In the genomic region with DNA sequence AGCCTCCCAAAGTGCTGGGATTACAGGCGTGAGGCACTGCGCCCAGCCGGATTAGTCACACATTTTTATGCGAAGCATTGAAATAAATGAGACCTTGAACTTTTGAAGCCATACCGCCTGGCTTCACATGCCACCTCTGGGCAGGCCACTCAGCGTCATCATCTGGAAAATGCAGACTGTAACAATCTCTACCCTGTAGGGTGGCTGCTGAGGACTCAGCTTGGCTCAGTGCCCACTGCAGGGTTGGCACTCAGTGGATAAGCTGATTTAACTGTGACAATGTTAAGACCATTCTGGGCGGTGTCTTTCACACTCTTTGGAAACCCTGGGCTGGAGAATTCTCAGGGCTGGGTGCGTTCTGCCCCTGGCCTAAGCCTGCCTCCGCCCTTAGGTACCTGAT, we compare ENCODE assay signal across 27 cellular contexts. TPM values are rescaled to one million over a fixed set of nuclear protein-coding genes. Genes with fewer than 3 reads are reported as not detected.
DNase-seq lines count a peak whose midpoint lies in the region; ATAC-seq, FAIRE-seq and TF ChIP-seq lines count a peak whose summit lies in the region.
"Had no signal": no experiment of that assay in that cellular context is flagged by ENCODE, and none has a peak within 500 bp of the region (broad histone marks: within the 10 kb centered on the region; RNA-seq: fewer than 3 reads in every experiment).

No MANE protein-coding gene starts in this region.

- H3K9ac ChIP-seq in K562 (ENCODE audit: insufficient read depth in 1 of 2, low read depth in 2 of 2, low read length in 2 of 2) (no peak overlapping the region), mucosa of rectum (ENCODE audit: low read depth in 1 of 2, low read length in 2 of 2) (no peak overlapping the region)
- H3K9ac ChIP-seq: KMS-11, parathyroid adenoma had no signal

- peaks cover 83% of the 10 kb centered on the region for H3K36me3 Mint-ChIP-seq in CD8-positive, alpha-beta T cell
- peaks cover 0 to 28% (median 13%) of the 10 kb centered on the region in 5 donors for H3K36me3 Mint-ChIP-seq in naive thymus-derived CD4-positive, alpha-beta T cell
- H3K36me3 Mint-ChIP-seq: natural killer cell had no signal

- no peak for TF ChIP-seq CTCF in CD8-positive, alpha-beta T cell (IDR thresholded peaks at IDR 0.05)
- TF ChIP-seq CTCF in K562 (IDR thresholded peaks at IDR 0.05 in 2 of 3, conservative IDR thresholded peaks at IDR 0.05 in 1 of 3; ENCODE audit: insufficient read depth in 2 of 3, low read depth in 1 of 3, low read length in 3 of 3), result no peak

- intact Hi-C loops in CD8-positive, alpha-beta T cell (cut with DNase I, micrococcal nuclease), result no loop called here
- intact Hi-C loops in K562 (cut with micrococcal nuclease), result no loop called here
- intact Hi-C loops in naive thymus-derived CD4-positive, alpha-beta T cell (cut with micrococcal nuclease), result no loop called here

- 98% methylated on average over 9 of the region's 9 CpGs for WGBS in K562 (ENCODE audit: insufficient coverage, low coverage, missing lambda C conversion rate)

- no peaks in the 10 kb centered on the region for H3K27me3 Mint-ChIP-seq in CD8-positive, alpha-beta T cell (ENCODE audit: low read depth)
- no peaks in the 10 kb centered on the region for H3K27me3 Mint-ChIP-seq in naive thymus-derived CD4-positive, alpha-beta T cell
- H3K27me3 Mint-ChIP-seq: CD4-positive, CD25-positive, alpha-beta regulatory T cell; central memory CD8-positive, alpha-beta T cell; memory B cell; stimulated activated memory B cell treated with anti-CD40 and anti-IgM and Interleukin-4, amounts not matched to agents 10 μg/mL and 1 μg/mL and 100 μg/mL, for 72 hours had no signal

- H3K27ac ChIP-seq in CD8-positive, alpha-beta T cell (ENCODE audit: low read depth, low read length), result no peak overlapping the region
- no peak overlapping the region for H3K27ac ChIP-seq in K562 (ENCODE audit: extremely low read depth, low read depth, low read length)
- peak overlapping the region; percentile 48 to 64 for H3K27ac ChIP-seq in mucosa of rectum (ENCODE audit: low read depth in 2 of 2, low read length in 2 of 2)
- H3K27ac ChIP-seq in naive thymus-derived CD4-positive, alpha-beta T cell (ENCODE audit: low read depth, low read length), result no peak overlapping the region
- H3K27ac ChIP-seq: gastrocnemius medialis, KMS-11, parathyroid adenoma, VCaP had no signal

- no peaks in the 10 kb centered on the region for H3K9me1 ChIP-seq in K562 (ENCODE audit: control insufficient read depth, insufficient read depth, low read length)

- peaks cover 78% of the 10 kb centered on the region for H3K36me3 ChIP-seq in CD8-positive, alpha-beta T cell (ENCODE audit: insufficient read depth, low read length)
- peaks cover 58% of the 10 kb centered on the region; the same call in 2 of the 3 replicates for H3K36me3 ChIP-seq in K562 (ENCODE audit: control insufficient read depth, insufficient read depth, low read length)
- H3K36me3 ChIP-seq in mucosa of rectum (ENCODE audit: control insufficient read depth in 2 of 2, insufficient read depth in 2 of 2, low read length in 2 of 2), result peaks cover 55 to 69% of the 10 kb centered on the region in 2 donors
- H3K36me3 ChIP-seq in naive thymus-derived CD4-positive, alpha-beta T cell (ENCODE audit: control insufficient read depth in 2 of 3, insufficient read depth in 3 of 3, low read length in 3 of 3), result peaks cover 39 to 98% (median 51%) of the 10 kb centered on the region in 3 experiments
- H3K36me3 ChIP-seq: gastrocnemius medialis had no signal

- peaks cover 11% of the 10 kb centered on the region for H3K4me1 ChIP-seq in CD8-positive, alpha-beta T cell (ENCODE audit: insufficient read depth, low read length)
- H3K4me1 ChIP-seq in K562 (replicated peaks in 1 of 2; ENCODE audit: control insufficient read depth in 2 of 2, insufficient read depth in 2 of 2, low read length in 2 of 2) (peaks cover 0 to 11% of the 10 kb centered on the region in 2 experiments; a peak in 2 of 5 replicates), mucosa of rectum (ENCODE audit: control insufficient read depth in 2 of 2, insufficient read depth in 2 of 2, low read length in 2 of 2) (peaks cover 10 to 15% of the 10 kb centered on the region in 2 donors)
- peaks cover 9 to 10% of the 10 kb centered on the region in 2 donors for H3K4me1 ChIP-seq in naive thymus-derived CD4-positive, alpha-beta T cell (ENCODE audit: control insufficient read depth in 2 of 2, insufficient read depth in 2 of 2, low read length in 2 of 2)
- H3K4me1 ChIP-seq: parathyroid adenoma had no signal

- H3K4me3 ChIP-seq in CD8-positive, alpha-beta T cell (ENCODE audit: low read depth, low read length), result no peak overlapping the region
- H3K4me3 ChIP-seq in K562 (no peak overlapping the region), mucosa of rectum (ENCODE audit: low read length in 2 of 2) (no peak overlapping the region)
- H3K4me3 ChIP-seq in naive thymus-derived CD4-positive, alpha-beta T cell (ENCODE audit: low read length), result no peak overlapping the region
- H3K4me3 ChIP-seq: gastrocnemius medialis had no signal

- no peaks in the 10 kb centered on the region; the same call in 2 of the 3 replicates for H3K79me2 ChIP-seq in K562 (ENCODE audit: control insufficient read depth, insufficient read depth, low read length)

- peaks cover 19% of the 10 kb centered on the region for H3K4me1 Mint-ChIP-seq in CD8-positive, alpha-beta T cell (ENCODE audit: low read depth)
- peaks cover 6 to 29% (median 13%) of the 10 kb centered on the region in 7 donors for H3K4me1 Mint-ChIP-seq in naive thymus-derived CD4-positive, alpha-beta T cell

- no peaks in the 10 kb centered on the region for H3K9me3 ChIP-seq in CD8-positive, alpha-beta T cell (ENCODE audit: low read length)
- H3K9me3 ChIP-seq in K562 (replicated peaks; ENCODE audit: control insufficient read depth, insufficient read depth, low read depth, low read length), result no peaks in the 10 kb centered on the region
- H3K9me3 ChIP-seq in mucosa of rectum (ENCODE audit: control insufficient read depth in 2 of 2, low read length in 2 of 2), result no peaks in the 10 kb centered on the region
- H3K9me3 ChIP-seq in naive thymus-derived CD4-positive, alpha-beta T cell (ENCODE audit: control insufficient read depth in 2 of 3, low read length in 3 of 3), result no peaks in the 10 kb centered on the region
- H3K9me3 ChIP-seq: gastrocnemius medialis had no signal

- no TSS peak for BruUV-seq in K562 (replicated peaks; lab: Mats Ljungman, UMichigan)

- no peak overlapping the region for H3K4me2 ChIP-seq in K562 (ENCODE audit: insufficient read depth, low read length)
- H3K4me2 ChIP-seq: KMS-11 had no signal

- POLR2A ChIA-PET in CD8-positive, alpha-beta T cell (lab: Charles Lee), result interaction anchor here (2.7 kb wide), 1 partner anchor 10 kb away, joined by 14 read pairs; a partner anchor contains a TSS
- POLR2A ChIA-PET in K562 (lab: Yijun Ruan, JAX), result no interaction called here
- POLR2A ChIA-PET in naive thymus-derived CD4-positive, alpha-beta T cell (lab: Charles Lee), result interaction anchor here (1.0 to 3.0 kb wide), 2 partner anchors 10 to 20 kb away, joined by 3 to 15 read pairs; a partner anchor contains a TSS

- no peaks in the 10 kb centered on the region for H3K27me3 ChIP-seq in CD8-positive, alpha-beta T cell (ENCODE audit: insufficient read depth, low read length)
- H3K27me3 ChIP-seq in K562 (ENCODE audit: control insufficient read depth in 2 of 2, insufficient read depth in 2 of 2, low read length in 2 of 2), result no peaks in the 10 kb centered on the region
- H3K27me3 ChIP-seq in mucosa of rectum (ENCODE audit: control insufficient read depth in 2 of 2, insufficient read depth in 2 of 2, low read length in 2 of 2), result no peaks in the 10 kb centered on the region
- H3K27me3 ChIP-seq in naive thymus-derived CD4-positive, alpha-beta T cell (ENCODE audit: control insufficient read depth in 2 of 2, insufficient read depth in 2 of 2, low read length in 2 of 2), result no peaks in the 10 kb centered on the region
- H3K27me3 ChIP-seq: gastrocnemius medialis had no signal

- in situ Hi-C loops in K562 (cut with MboI), result no loop called here

- H3K4me3 Mint-ChIP-seq in CD8-positive, alpha-beta T cell, result no peak overlapping the region
- no peak overlapping the region for H3K4me3 Mint-ChIP-seq in naive thymus-derived CD4-positive, alpha-beta T cell
- H3K4me3 Mint-ChIP-seq: CD4-positive, CD25-positive, alpha-beta regulatory T cell; central memory CD8-positive, alpha-beta T cell; memory B cell; natural killer cell; stimulated activated memory B cell treated with anti-CD40 and anti-IgM and Interleukin-4, amounts not matched to agents 10 μg/mL and 1 μg/mL and 100 μg/mL, for 72 hours; T-helper 1 cell treated with Interleukin-12 subunit alpha and Interleukin-12 subunit beta and Interleukin-4 antibody, amounts not matched to agents 30 μg/mL and 1 μg/mL, for 36 hours had no signal

- no peaks in the 10 kb centered on the region for H4K20me1 ChIP-seq in K562 (replicated peaks; ENCODE audit: control insufficient read depth, insufficient read depth, low read length)

- DNase-seq in CD8-positive, alpha-beta T cell, result no peak
- no peak for DNase-seq in K562 (ENCODE audit: extremely low read depth in 1 of 4, low spot score in 3 of 4)
- DNase-seq in naive thymus-derived CD4-positive, alpha-beta T cell, result no peak
- no peak for DNase-seq in NCI-H2081 treated with DMSO at 0.1 percent for 48 hours (lab: John Stamatoyannopoulos, UW)
- DNase-seq in NCI-H1417 (lab: John Stamatoyannopoulos, UW), result no peak
- DNase-seq: activated CD4-positive, alpha-beta T cell treated with anti-CD3 and anti-CD28 coated beads, Interleukin-2, amount 50 U/mL, for 4 hours; activated effector memory CD4-positive, alpha-beta T cell treated with Interleukin-2 at 50 U/mL for 16 hours; CD4-positive, CD25-positive, alpha-beta regulatory T cell; gastrocnemius medialis; GF-D8; kidney glomerular epithelial cell; natural killer cell; NCI-H1092 treated with DMSO at 0.1 percent for 48 hours; NCI-H2081; NCI-H510A; SHP77 treated with DMSO at 0.1 percent for 48 hours had no signal

- ATAC-seq in CD8-positive, alpha-beta T cell, result no peak
- ATAC-seq in K562 (no peak), GM21529 (IDR thresholded peaks at IDR 0.05; ENCODE audit: unreplicated experiment) (no peak)
- no peak for ATAC-seq in naive thymus-derived CD4-positive, alpha-beta T cell
- ATAC-seq: gastrocnemius medialis; natural killer cell; sciatic nerve; stimulated activated memory B cell treated with anti-CD40 and anti-IgM and Interleukin-4, amounts not matched to agents 10 μg/mL and 1 μg/mL and 100 μg/mL, for 72 hours had no signal

- FAIRE-seq in K562 (lab: Jason Lieb, UNC), result no peak

- H3K9me3 Mint-ChIP-seq in CD8-positive, alpha-beta T cell, result no peaks in the 10 kb centered on the region
- H3K9me3 Mint-ChIP-seq in naive thymus-derived CD4-positive, alpha-beta T cell, result no peaks in the 10 kb centered on the region
- H3K9me3 Mint-ChIP-seq: CD4-positive, CD25-positive, alpha-beta regulatory T cell; central memory CD8-positive, alpha-beta T cell; memory B cell; natural killer cell; stimulated activated memory B cell treated with anti-CD40 and anti-IgM and Interleukin-4, amounts not matched to agents 10 μg/mL and 1 μg/mL and 100 μg/mL, for 72 hours; T-helper 1 cell treated with Interleukin-12 subunit alpha and Interleukin-12 subunit beta and Interleukin-4 antibody, amounts not matched to agents 30 μg/mL and 1 μg/mL, for 36 hours had no signal

- no peak overlapping the region for H2AFZ ChIP-seq in K562 (ENCODE audit: low read depth, low read length)
- H2AFZ ChIP-seq: parathyroid adenoma had no signal

- CTCF ChIA-PET in CD8-positive, alpha-beta T cell (lab: Charles Lee), result interaction anchor here (1.1 to 64.7 kb wide), 3 partner anchors 14 to 56 kb away, joined by 3 to 2176 read pairs (median 2176); a partner anchor contains a TSS
- CTCF ChIA-PET in K562 (lab: Yijun Ruan, JAX; ENCODE audit: low intra/inter-chr PET ratio), result no interaction called here
- CTCF ChIA-PET in naive thymus-derived CD4-positive, alpha-beta T cell (lab: Charles Lee), result interaction anchor here (0.9 to 1.4 kb wide), 3 partner anchors 10 to 13 kb away, joined by 3 to 4 read pairs (median 4); a partner anchor contains a TSS

- no peak for TF ChIP-seq EP300 in Ishikawa (IDR thresholded peaks at IDR 0.05; ENCODE audit: borderline replicate concordance)
- TF ChIP-seq EP300 in K562 (IDR thresholded peaks at IDR 0.05; ENCODE audit: low read length), result no peak

- TF ChIP-seq RAD21 in Ishikawa (IDR thresholded peaks at IDR 0.05; ENCODE audit: low read depth) (no peak), K562 (CRISPR knock-in tag; conservative IDR thresholded peaks at IDR 0.05 in 1 of 2, IDR thresholded peaks at IDR 0.05 in 1 of 2) (no peak)

- peak overlapping the region; percentile 52 for H3K27ac Mint-ChIP-seq in CD8-positive, alpha-beta T cell
- H3K27ac Mint-ChIP-seq in naive thymus-derived CD4-positive, alpha-beta T cell, result peak overlapping the region in 2 of 9 donors; percentile 9 to 38
- H3K27ac Mint-ChIP-seq: CD4-positive, CD25-positive, alpha-beta regulatory T cell; memory B cell; stimulated activated memory B cell treated with anti-CD40 and anti-IgM and Interleukin-4, amounts not matched to agents 10 μg/mL and 1 μg/mL and 100 μg/mL, for 72 hours; T-helper 1 cell treated with Interleukin-12 subunit alpha and Interleukin-12 subunit beta and Interleukin-4 antibody, amounts not matched to agents 30 μg/mL and 1 μg/mL, for 36 hours had no signal

- no peak for TF ChIP-seq POLR2A in K562 (conservative IDR thresholded peaks at IDR 0.05)

RNA-seq across cellular contexts. Expression of a gene that starts 8.5 kb away (rescaled TPM):
- total RNA-seq in CD8-positive, alpha-beta T cell, result 10 to 100 TPM; 51.5 to 52.9 TPM
- 27.4 and 84.8 TPM in 2 replicates for total RNA-seq in K562 (2011; cell fraction: chromatin; rRNA removed; ENCODE audit: low replicate concordance)
- total RNA-seq in K562 (2011; cell fraction: nucleolus; rRNA removed), result 40.0 and 41.0 TPM in 2 replicates
- 21.5 and 25.7 TPM in 2 replicates for total RNA-seq in K562 (2011; cell fraction: nucleoplasm; rRNA removed)
- 18.6 and 21.2 TPM in 2 replicates for total RNA-seq in K562 (2014; rRNA removed)
- 7.4 and 9.7 TPM in 2 replicates for total RNA-seq in K562 (2014; rRNA removed; fragmentation: Illumina TruSeq; extraction: Trizol)
- total RNA-seq in K562 (2015; rRNA removed; fragmentation: Illumina TruSeq; extraction: Trizol), result 9.3 and 9.4 TPM in 2 replicates
- 29.9 and 36.2 TPM in 2 replicates for total RNA-seq in K562 (2021)
- 11.5 and 14.9 TPM in 2 replicates for polyA plus RNA-seq in K562 (2011; rRNA removed)
- polyA plus RNA-seq in K562 (2011; cell fraction: cytosol; rRNA removed), result 10.1 and 21.2 TPM in 2 replicates
- 23.7 and 33.6 TPM in 2 replicates for polyA plus RNA-seq in K562 (2011; cell fraction: nucleus; rRNA removed)
- polyA plus RNA-seq in K562 (2012), result 34.0 and 58.5 TPM in 2 replicates
- polyA plus RNA-seq in K562 (2014; fragmentation: Illumina TruSeq; extraction: Trizol), result 32.1 and 36.0 TPM in 2 replicates
- polyA plus RNA-seq in K562 (2014; fragmentation: Nextera tagmentation; extraction: Ambion mirVana), result under 1 TPM; 0.10 to 0.17 TPM
- polyA plus RNA-seq in K562 (2014; rRNA removed), result 8.7 and 10.4 TPM in 2 replicates
- polyA minus RNA-seq in K562 (2011; rRNA and poly(A)+ RNA removed), result 16.7 and 17.5 TPM in 2 replicates
- polyA minus RNA-seq in K562 (2011; cell fraction: cytosol; rRNA and poly(A)+ RNA removed), result 12.7 and 19.9 TPM in 2 replicates
- 13.7 and 15.5 TPM in 2 replicates for polyA minus RNA-seq in K562 (2011; cell fraction: nucleus; rRNA and poly(A)+ RNA removed)
- 100 to 1,000 TPM in 2 of 5 experiments, 10 to 100 TPM in 3; 66.4 to 157 (median 89.2) TPM for total RNA-seq in naive thymus-derived CD4-positive, alpha-beta T cell
- 10 to 100 TPM; 12.9 to 23.0 TPM for polyA plus RNA-seq in naive thymus-derived CD4-positive, alpha-beta T cell

RNA-seq across cellular contexts. Expression of a gene that starts 10.6 kb away (rescaled TPM):
- 1 to 10 TPM; 2.4 to 3.2 TPM for total RNA-seq in CD8-positive, alpha-beta T cell
- total RNA-seq in K562 (2011; cell fraction: chromatin; rRNA removed; ENCODE audit: low replicate concordance), result 8.1 and 23.1 TPM in 2 replicates
- 20.8 and 21.3 TPM in 2 replicates for total RNA-seq in K562 (2011; cell fraction: nucleolus; rRNA removed)
- total RNA-seq in K562 (2011; cell fraction: nucleoplasm; rRNA removed), result 19.4 and 21.3 TPM in 2 replicates
- total RNA-seq in K562 (2014; rRNA removed) (38.8 and 55.8 TPM in 2 replicates), K562 (2014; rRNA removed; fragmentation: Illumina TruSeq; extraction: Trizol) (27.6 and 29.0 TPM in 2 replicates), K562 (2015; rRNA removed; fragmentation: Illumina TruSeq; extraction: Trizol) (30.9 and 32.5 TPM in 2 replicates), K562 (2021) (47.5 and 50.0 TPM in 2 replicates)
- polyA plus RNA-seq in K562 (2011; rRNA removed) (42.8 and 51.4 TPM in 2 replicates), K562 (2014; fragmentation: Illumina TruSeq; extraction: Trizol) (54.2 and 62.3 TPM in 2 replicates), K562 (2014; fragmentation: Nextera tagmentation; extraction: Ambion mirVana) (10 to 100 TPM in 1 of 2 experiments, 1 to 10 TPM in 1; 7.9 to 11.8 TPM), K562 (2014; rRNA removed) (45.7 and 47.8 TPM in 2 replicates)
- 73.7 and 106 TPM in 2 replicates for polyA plus RNA-seq in K562 (2011; cell fraction: cytosol; rRNA removed)
- 34.8 and 35.2 TPM in 2 replicates for polyA plus RNA-seq in K562 (2011; cell fraction: nucleus; rRNA removed)
- polyA plus RNA-seq in K562 (2012), result 25.7 and 42.5 TPM in 2 replicates
- 21.5 and 27.1 TPM in 2 replicates for polyA minus RNA-seq in K562 (2011; rRNA and poly(A)+ RNA removed)
- 30.1 and 30.4 TPM in 2 replicates for polyA minus RNA-seq in K562 (2011; cell fraction: cytosol; rRNA and poly(A)+ RNA removed)
- 8.6 and 12.3 TPM in 2 replicates for polyA minus RNA-seq in K562 (2011; cell fraction: nucleus; rRNA and poly(A)+ RNA removed)
- 10 to 100 TPM in 1 of 5 experiments, 1 to 10 TPM in 4; 3.9 to 27.4 (median 7.5) TPM for total RNA-seq in naive thymus-derived CD4-positive, alpha-beta T cell
- polyA plus RNA-seq in naive thymus-derived CD4-positive, alpha-beta T cell, result 1 to 10 TPM; 1.9 to 3.6 TPM

RNA-seq across cellular contexts. Expression of a gene that starts 27.5 kb away (rescaled TPM):
- total RNA-seq in CD8-positive, alpha-beta T cell, result 10 to 100 TPM; 20.8 to 29.4 TPM
- 14.2 and 41.4 TPM in 2 replicates for total RNA-seq in K562 (2011; cell fraction: chromatin; rRNA removed; ENCODE audit: low replicate concordance)
- total RNA-seq in K562 (2011; cell fraction: nucleolus; rRNA removed), result 152 and 183 TPM in 2 replicates
- total RNA-seq in K562 (2011; cell fraction: nucleoplasm; rRNA removed), result 99.6 and 131 TPM in 2 replicates
- total RNA-seq in K562 (2014; rRNA removed) (373 and 487 TPM in 2 replicates), K562 (2014; rRNA removed; fragmentation: Illumina TruSeq; extraction: Trizol) (94.3 and 160 TPM in 2 replicates), K562 (2015; rRNA removed; fragmentation: Illumina TruSeq; extraction: Trizol) (455 and 466 TPM in 2 replicates), K562 (2021) (330 and 373 TPM in 2 replicates)
- polyA plus RNA-seq in K562 (2011; rRNA removed) (800 and 995 TPM in 2 replicates), K562 (2014; fragmentation: Illumina TruSeq; extraction: Trizol) (189 and 298 TPM in 2 replicates), K562 (2014; fragmentation: Nextera tagmentation; extraction: Ambion mirVana) (100 to 1,000 TPM; 240 to 301 TPM), K562 (2014; rRNA removed) (474 and 680 TPM in 2 replicates)
- 1,618 and 2,500 TPM in 2 replicates for polyA plus RNA-seq in K562 (2011; cell fraction: cytosol; rRNA removed)
- polyA plus RNA-seq in K562 (2011; cell fraction: nucleus; rRNA removed), result 492 and 635 TPM in 2 replicates
- polyA plus RNA-seq in K562 (2012), result 1,292 and 1,616 TPM in 2 replicates
- 187 and 354 TPM in 2 replicates for polyA minus RNA-seq in K562 (2011; rRNA and poly(A)+ RNA removed)
- 194 and 200 TPM in 2 replicates for polyA minus RNA-seq in K562 (2011; cell fraction: cytosol; rRNA and poly(A)+ RNA removed)
- polyA minus RNA-seq in K562 (2011; cell fraction: nucleus; rRNA and poly(A)+ RNA removed), result 64.1 and 86.9 TPM in 2 replicates
- total RNA-seq in naive thymus-derived CD4-positive, alpha-beta T cell, result 100 to 1,000 TPM in 2 of 5 experiments, 10 to 100 TPM in 3; 23.6 to 969 (median 54.4) TPM
- 10 to 100 TPM; 22.9 to 30.5 TPM for polyA plus RNA-seq in naive thymus-derived CD4-positive, alpha-beta T cell

RNA-seq across cellular contexts. Expression of a gene that starts 38.2 kb away (rescaled TPM):
- total RNA-seq in CD8-positive, alpha-beta T cell, result 10 to 100 TPM; 25.1 to 29.1 TPM
- total RNA-seq in K562 (2011; cell fraction: chromatin; rRNA removed; ENCODE audit: low replicate concordance), result 24.1 and 61.4 TPM in 2 replicates
- total RNA-seq in K562 (2011; cell fraction: nucleolus; rRNA removed), result 43.3 and 44.0 TPM in 2 replicates
- total RNA-seq in K562 (2011; cell fraction: nucleoplasm; rRNA removed), result 30.8 and 31.2 TPM in 2 replicates
- total RNA-seq in K562 (2014; rRNA removed), result 40.9 and 42.2 TPM in 2 replicates
- total RNA-seq in K562 (2014; rRNA removed; fragmentation: Illumina TruSeq; extraction: Trizol), result 8.4 and 13.9 TPM in 2 replicates
- 29.1 and 33.7 TPM in 2 replicates for total RNA-seq in K562 (2015; rRNA removed; fragmentation: Illumina TruSeq; extraction: Trizol)
- total RNA-seq in K562 (2021), result 26.8 and 28.5 TPM in 2 replicates
- polyA plus RNA-seq in K562 (2011; rRNA removed), result 17.2 and 19.8 TPM in 2 replicates
- polyA plus RNA-seq in K562 (2011; cell fraction: cytosol; rRNA removed), result 19.6 and 24.7 TPM in 2 replicates
- polyA plus RNA-seq in K562 (2011; cell fraction: nucleus; rRNA removed), result 38.3 and 48.3 TPM in 2 replicates
- 25.1 and 27.1 TPM in 2 replicates for polyA plus RNA-seq in K562 (2012)
- polyA plus RNA-seq in K562 (2014; fragmentation: Illumina TruSeq; extraction: Trizol), result 33.6 and 34.3 TPM in 2 replicates
- 10 to 100 TPM in 1 of 2 experiments, 1 to 10 TPM in 1; 2.8 to 10.5 TPM for polyA plus RNA-seq in K562 (2014; fragmentation: Nextera tagmentation; extraction: Ambion mirVana)
- polyA plus RNA-seq in K562 (2014; rRNA removed), result 40.8 and 41.4 TPM in 2 replicates
- 7.3 and 8.8 TPM in 2 replicates for polyA minus RNA-seq in K562 (2011; rRNA and poly(A)+ RNA removed)
- 8.7 and 12.7 TPM in 2 replicates for polyA minus RNA-seq in K562 (2011; cell fraction: cytosol; rRNA and poly(A)+ RNA removed)
- 7.2 and 10.0 TPM in 2 replicates for polyA minus RNA-seq in K562 (2011; cell fraction: nucleus; rRNA and poly(A)+ RNA removed)
- 10 to 100 TPM; 32.8 to 52.5 (median 45.3) TPM for total RNA-seq in naive thymus-derived CD4-positive, alpha-beta T cell
- polyA plus RNA-seq in naive thymus-derived CD4-positive, alpha-beta T cell, result 10 to 100 TPM; 42.7 to 48.6 TPM

RNA-seq across cellular contexts. Expression of a gene that starts 39.3 kb away (rescaled TPM):
- 10 to 100 TPM; 66.0 to 69.1 TPM for total RNA-seq in CD8-positive, alpha-beta T cell
- total RNA-seq in K562 (2011; cell fraction: chromatin; rRNA removed; ENCODE audit: low replicate concordance), result 235 and 500 TPM in 2 replicates
- total RNA-seq in K562 (2011; cell fraction: nucleolus; rRNA removed), result 281 and 297 TPM in 2 replicates
- 245 and 253 TPM in 2 replicates for total RNA-seq in K562 (2011; cell fraction: nucleoplasm; rRNA removed)
- total RNA-seq in K562 (2014; rRNA removed) (48.0 and 51.3 TPM in 2 replicates), K562 (2014; rRNA removed; fragmentation: Illumina TruSeq; extraction: Trizol) (19.7 and 24.2 TPM in 2 replicates), K562 (2015; rRNA removed; fragmentation: Illumina TruSeq; extraction: Trizol) (29.9 and 31.1 TPM in 2 replicates), K562 (2021) (57.1 and 61.3 TPM in 2 replicates)
- polyA plus RNA-seq in K562 (2011; rRNA removed) (50.4 and 53.3 TPM in 2 replicates), K562 (2014; fragmentation: Illumina TruSeq; extraction: Trizol) (31.6 and 42.5 TPM in 2 replicates), K562 (2014; fragmentation: Nextera tagmentation; extraction: Ambion mirVana) (1 to 10 TPM; 1.5 to 1.9 TPM), K562 (2014; rRNA removed) (69.5 and 71.3 TPM in 2 replicates)
- polyA plus RNA-seq in K562 (2011; cell fraction: cytosol; rRNA removed), result 27.8 and 56.0 TPM in 2 replicates
- polyA plus RNA-seq in K562 (2011; cell fraction: nucleus; rRNA removed), result 156 and 291 TPM in 2 replicates
- 41.4 and 63.8 TPM in 2 replicates for polyA plus RNA-seq in K562 (2012)
- polyA minus RNA-seq in K562 (2011; rRNA and poly(A)+ RNA removed), result 26.8 and 33.7 TPM in 2 replicates
- polyA minus RNA-seq in K562 (2011; cell fraction: cytosol; rRNA and poly(A)+ RNA removed), result 20.7 and 22.7 TPM in 2 replicates
- polyA minus RNA-seq in K562 (2011; cell fraction: nucleus; rRNA and poly(A)+ RNA removed), result 56.9 and 57.8 TPM in 2 replicates
- total RNA-seq in naive thymus-derived CD4-positive, alpha-beta T cell, result 100 to 1,000 TPM in 3 of 5 experiments, 10 to 100 TPM in 2; 64.2 to 124 (median 102) TPM
- polyA plus RNA-seq in naive thymus-derived CD4-positive, alpha-beta T cell, result 10 to 100 TPM; 20.8 to 22.3 TPM

Comparison
In these comparisons a context has a peak if more than half of its experiments do, and no peak if none do; other contexts are left out.
1. H3K27ac ChIP-seq: peak in mucosa of rectum (2 of 2); none in CD8-positive, alpha-beta T cell (single experiment), K562 (single experiment) and naive thymus-derived CD4-positive, alpha-beta T cell (single experiment).